Comparison of ENCODE assay signal across 36 cellular contexts in genomic region chr17:53719229-53719628, GRCh38.
DNase-seq lines count a peak whose midpoint lies in the region; ATAC-seq, FAIRE-seq and TF ChIP-seq lines count a peak whose summit lies in the region.
"Had no signal": no experiment of that assay in that cellular context is flagged by ENCODE, and none has a peak within 500 bp of the region (broad histone marks: within the 10 kb centered on the region; RNA-seq: fewer than 3 reads in every experiment).

No MANE protein-coding gene starts in this region.

- H3K36me3 ChIP-seq in breast epithelium (no peaks in the 10 kb centered on the region), astrocyte (ENCODE audit: insufficient read depth, low read length) (no peaks in the 10 kb centered on the region), GM23248 (ENCODE audit: low read depth) (no peaks in the 10 kb centered on the region)
- H3K36me3 ChIP-seq: heart left ventricle, MG63 had no signal

- POLR2A ChIA-PET in MCF 10A (lab: Yijun Ruan, JAX): interaction anchor here (0.6 kb wide), 1 partner anchor 206 kb away, joined by 3 read pairs; no protein-coding TSS in a partner anchor

- CTCF ChIA-PET in MCF 10A (lab: Yijun Ruan, JAX): interaction anchor here (0.6 kb wide), 1 partner anchor 215 kb away, joined by 3 read pairs; no protein-coding TSS in a partner anchor

- H3K9me3 ChIP-seq in breast epithelium (no peaks in the 10 kb centered on the region), astrocyte (ENCODE audit: insufficient read depth, low read depth, low read length) (no peaks in the 10 kb centered on the region), GM23248 (ENCODE audit: low read depth) (no peaks in the 10 kb centered on the region)

- H3K4me3 ChIP-seq in breast epithelium (no peak overlapping the region), astrocyte (ENCODE audit: insufficient read depth, low read depth, low read length) (no peak overlapping the region), GM23248 (no peak overlapping the region)
- H3K4me3 ChIP-seq: GM23338, heart left ventricle, lung, MG63, SK-N-MC had no signal

- H3K4me1 Mint-ChIP-seq in MCF 10A (ENCODE audit: insufficient read depth, unreplicated experiment): peaks cover 15% of the 10 kb centered on the region
- peaks cover 20% of the 10 kb centered on the region for H3K4me1 Mint-ChIP-seq in astrocyte (ENCODE audit: low read depth, unreplicated experiment)
- H3K4me1 Mint-ChIP-seq in effector memory CD8-positive, alpha-beta T cell (ENCODE audit: low read depth in 2 of 2): no peaks in the 10 kb centered on the region
- H3K4me1 Mint-ChIP-seq: activated naive CD8-positive, alpha-beta T cell treated with anti-CD3 and anti-CD28 coated beads for 36 hours; CD14-positive monocyte; endodermal cell; GM23338; nephron progenitor cell; stimulated activated effector memory CD8-positive, alpha-beta T cell treated with anti-CD3 and anti-CD28 coated beads, Interleukin-12 subunit alpha, Interleukin-12 subunit beta, amount 100 ng/mL, for 72 hours; T-helper 17 cell had no signal

- H4K20me1 ChIP-seq in astrocyte (ENCODE audit: insufficient read depth, low read length): no peaks in the 10 kb centered on the region
- no peaks in the 10 kb centered on the region for H4K20me1 ChIP-seq in GM23248 (ENCODE audit: insufficient read depth)

- no peak for TF ChIP-seq POLR2A in breast epithelium (IDR thresholded peaks at IDR 0.05)

- BruUV-seq in MCF 10A (replicated peaks; lab: Mats Ljungman, UMichigan): no TSS peak

- DNase-seq in MCF 10A (ENCODE audit: unreplicated experiment): peak; percentile 23
- no peak for DNase-seq in breast epithelium (ENCODE audit: low spot score in 2 of 2)
- peak; percentile 12 for DNase-seq in astrocyte (ENCODE audit: low read depth)
- peak; percentile 9 for DNase-seq in left kidney (ENCODE audit: low read depth, low spot score)
- no peak for DNase-seq in effector memory CD8-positive, alpha-beta T cell
- DNase-seq in NCI-H2171 treated with DMSO at 0.1 percent for 48 hours (lab: John Stamatoyannopoulos, UW): no peak
- DNase-seq in GM23248: no peak
- DNase-seq: 8988T; activated CD4-positive, alpha-beta T cell treated with anti-CD3 and anti-CD28 coated beads, Interleukin-2, amount 50 U/mL, for 1 hour; activated CD4-positive, CD25-positive, alpha-beta regulatory T cell; activated effector memory CD4-positive, alpha-beta T cell treated with Interleukin-2 at 50 U/mL for 16 hours; activated naive CD8-positive, alpha-beta T cell treated with anti-CD3 and anti-CD28 coated beads for 36 hours; activated T-cell treated with anti-CD3 and anti-CD28 coated beads, Interleukin-2, amount 50 U/mL, for 1 hour; aorta; DMS79 treated with DMSO at 0.1 percent for 48 hours; endodermal cell; foreskin fibroblast; heart left ventricle; HFFc6; kidney glomerular epithelial cell; MG63; NCI-H1417; NCI-H2081 treated with DMSO at 0.1 percent for 48 hours; NCI-H82; nephron progenitor cell; substantia nigra; T-helper 17 cell had no signal

- H3K9ac ChIP-seq in astrocyte (ENCODE audit: low read length) (no peak overlapping the region), GM23248 (no peak overlapping the region)

- H3F3A ChIP-seq in GM23248 (ENCODE audit: insufficient read depth): peaks cover 8% of the 10 kb centered on the region

- peak overlapping the region; percentile 42 for H3K27ac Mint-ChIP-seq in MCF 10A (ENCODE audit: low read depth, unreplicated experiment)
- peak overlapping the region; percentile 49 for H3K27ac Mint-ChIP-seq in astrocyte (ENCODE audit: unreplicated experiment)
- H3K27ac Mint-ChIP-seq in effector memory CD8-positive, alpha-beta T cell: no peak overlapping the region
- H3K27ac Mint-ChIP-seq: activated naive CD8-positive, alpha-beta T cell treated with anti-CD3 and anti-CD28 coated beads for 36 hours; CD14-positive monocyte; endodermal cell; GM23338; HFFc6; nephron progenitor cell; stimulated activated effector memory CD8-positive, alpha-beta T cell treated with anti-CD3 and anti-CD28 coated beads, Interleukin-12 subunit alpha, Interleukin-12 subunit beta, amount 100 ng/mL, for 72 hours; T-helper 17 cell; type B pancreatic cell had no signal

- no peak overlapping the region for H3K4me3 Mint-ChIP-seq in MCF 10A (ENCODE audit: unreplicated experiment)
- H3K4me3 Mint-ChIP-seq in astrocyte (ENCODE audit: unreplicated experiment): no peak overlapping the region
- no peak overlapping the region for H3K4me3 Mint-ChIP-seq in effector memory CD8-positive, alpha-beta T cell
- H3K4me3 Mint-ChIP-seq: activated naive CD8-positive, alpha-beta T cell treated with anti-CD3 and anti-CD28 coated beads for 36 hours; CD14-positive monocyte; endodermal cell; GM23338; HFFc6; nephron progenitor cell; stimulated activated effector memory CD8-positive, alpha-beta T cell treated with anti-CD3 and anti-CD28 coated beads, Interleukin-12 subunit alpha, Interleukin-12 subunit beta, amount 100 ng/mL, for 72 hours; T-helper 17 cell; type B pancreatic cell had no signal

- H3K27me3 ChIP-seq in breast epithelium: no peaks in the 10 kb centered on the region
- H3K27me3 ChIP-seq in astrocyte (ENCODE audit: insufficient read depth, low read length): no peaks in the 10 kb centered on the region
- H3K27me3 ChIP-seq in GM23248 (replicated peaks; ENCODE audit: insufficient read depth): no peaks in the 10 kb centered on the region
- H3K27me3 ChIP-seq: heart left ventricle, MG63 had no signal

- H3K79me2 ChIP-seq in astrocyte (ENCODE audit: insufficient read depth, low read length): no peaks in the 10 kb centered on the region
- H3K79me2 ChIP-seq in GM23248 (ENCODE audit: insufficient read depth): no peaks in the 10 kb centered on the region

- in situ Hi-C loops in GM23248 (cut with MboI): no loop called here

- peaks cover 4% of the 10 kb centered on the region; the same call in 1 of the 2 replicates for H3K9me2 ChIP-seq in GM23248 (ENCODE audit: insufficient read depth)

- no peaks in the 10 kb centered on the region for H3K4me1 ChIP-seq in breast epithelium
- peaks cover 16% of the 10 kb centered on the region for H3K4me1 ChIP-seq in astrocyte (ENCODE audit: insufficient read depth, low read length)
- peaks cover 13% of the 10 kb centered on the region for H3K4me1 ChIP-seq in GM23248 (ENCODE audit: insufficient read depth)
- H3K4me1 ChIP-seq: heart left ventricle had no signal

- H3K4me2 ChIP-seq in astrocyte (ENCODE audit: low read length) (no peak overlapping the region), GM23248 (ENCODE audit: unreplicated experiment) (no peak overlapping the region)
- H3K4me2 ChIP-seq: GM23338 had no signal

- FAIRE-seq in astrocyte (lab: Jason Lieb, UNC): no peak
- FAIRE-seq: TTC549 had no signal

- H2AFZ ChIP-seq in astrocyte (ENCODE audit: low read depth, low read length) (no peak overlapping the region), GM23248 (no peak overlapping the region)
- H2AFZ ChIP-seq: GM23338 had no signal

- H3K36me3 Mint-ChIP-seq in MCF 10A (ENCODE audit: insufficient read depth, unreplicated experiment): no peaks in the 10 kb centered on the region
- no peaks in the 10 kb centered on the region for H3K36me3 Mint-ChIP-seq in astrocyte (ENCODE audit: low read depth, unreplicated experiment)
- no peaks in the 10 kb centered on the region for H3K36me3 Mint-ChIP-seq in effector memory CD8-positive, alpha-beta T cell (ENCODE audit: insufficient read depth)
- H3K36me3 Mint-ChIP-seq: activated naive CD8-positive, alpha-beta T cell treated with anti-CD3 and anti-CD28 coated beads for 36 hours; CD14-positive monocyte; stimulated activated effector memory CD8-positive, alpha-beta T cell treated with anti-CD3 and anti-CD28 coated beads, Interleukin-12 subunit alpha, Interleukin-12 subunit beta, amount 100 ng/mL, for 72 hours; type B pancreatic cell had no signal

- H3K27me3 Mint-ChIP-seq in MCF 10A (ENCODE audit: insufficient read depth, unreplicated experiment) (no peaks in the 10 kb centered on the region), astrocyte (ENCODE audit: low read depth, unreplicated experiment) (no peaks in the 10 kb centered on the region)
- no peaks in the 10 kb centered on the region for H3K27me3 Mint-ChIP-seq in effector memory CD8-positive, alpha-beta T cell
- H3K27me3 Mint-ChIP-seq: activated naive CD8-positive, alpha-beta T cell treated with anti-CD3 and anti-CD28 coated beads for 36 hours; T-helper 17 cell; type B pancreatic cell had no signal

- ATAC-seq in effector memory CD8-positive, alpha-beta T cell (replicated peaks): no peak
- ATAC-seq in HG03342 (IDR thresholded peaks at IDR 0.05; ENCODE audit: unreplicated experiment): no peak
- ATAC-seq: esophagus mucosa; GM23338; heart left ventricle; stimulated activated effector memory CD8-positive, alpha-beta T cell treated with anti-CD3 and anti-CD28 coated beads, Interleukin-12 subunit alpha, Interleukin-12 subunit beta, amount 100 ng/mL, for 72 hours; T-helper 17 cell had no signal

- H3K9me3 Mint-ChIP-seq in MCF 10A (ENCODE audit: unreplicated experiment) (no peaks in the 10 kb centered on the region), astrocyte (ENCODE audit: unreplicated experiment) (no peaks in the 10 kb centered on the region)
- H3K9me3 Mint-ChIP-seq in effector memory CD8-positive, alpha-beta T cell: peaks cover 0 to 1% of the 10 kb centered on the region in 2 donors
- H3K9me3 Mint-ChIP-seq: type B pancreatic cell had no signal

- no peak for TF ChIP-seq CTCF in MCF 10A (IDR thresholded peaks at IDR 0.05; ENCODE audit: unreplicated experiment)
- no peak for TF ChIP-seq CTCF in breast epithelium (IDR thresholded peaks at IDR 0.05)
- TF ChIP-seq CTCF in astrocyte (IDR thresholded peaks at IDR 0.05; ENCODE audit: insufficient read depth, low read depth, low read length): no peak

- H3K27ac ChIP-seq in breast epithelium (no peak overlapping the region), astrocyte (ENCODE audit: low read depth, low read length) (no peak overlapping the region), GM23248 (no peak overlapping the region)
- H3K27ac ChIP-seq: heart left ventricle, SK-N-MC had no signal

- intact Hi-C loops in MCF 10A (cut with micrococcal nuclease) (no loop called here), breast epithelium (cut with DNase I; ENCODE audit: low total_unique reads) (no loop called here)

Comparison
In these comparisons a context has a peak if more than half of its experiments do, and no peak if none do; other contexts are left out.
1. DNase-seq: peak in MCF 10A (single experiment), astrocyte (single experiment) and left kidney (single experiment); none in breast epithelium (0 of 2), effector memory CD8-positive, alpha-beta T cell (0 of 3), NCI-H2171 treated with DMSO at 0.1 percent for 48 hours (single experiment) and GM23248 (single experiment).
2. H3K27ac Mint-ChIP-seq: peak in MCF 10A (single experiment) and astrocyte (single experiment); none in effector memory CD8-positive, alpha-beta T cell (0 of 2).